Comparison of ENCODE assay signal across 14 cellular contexts in the genomic region with DNA sequence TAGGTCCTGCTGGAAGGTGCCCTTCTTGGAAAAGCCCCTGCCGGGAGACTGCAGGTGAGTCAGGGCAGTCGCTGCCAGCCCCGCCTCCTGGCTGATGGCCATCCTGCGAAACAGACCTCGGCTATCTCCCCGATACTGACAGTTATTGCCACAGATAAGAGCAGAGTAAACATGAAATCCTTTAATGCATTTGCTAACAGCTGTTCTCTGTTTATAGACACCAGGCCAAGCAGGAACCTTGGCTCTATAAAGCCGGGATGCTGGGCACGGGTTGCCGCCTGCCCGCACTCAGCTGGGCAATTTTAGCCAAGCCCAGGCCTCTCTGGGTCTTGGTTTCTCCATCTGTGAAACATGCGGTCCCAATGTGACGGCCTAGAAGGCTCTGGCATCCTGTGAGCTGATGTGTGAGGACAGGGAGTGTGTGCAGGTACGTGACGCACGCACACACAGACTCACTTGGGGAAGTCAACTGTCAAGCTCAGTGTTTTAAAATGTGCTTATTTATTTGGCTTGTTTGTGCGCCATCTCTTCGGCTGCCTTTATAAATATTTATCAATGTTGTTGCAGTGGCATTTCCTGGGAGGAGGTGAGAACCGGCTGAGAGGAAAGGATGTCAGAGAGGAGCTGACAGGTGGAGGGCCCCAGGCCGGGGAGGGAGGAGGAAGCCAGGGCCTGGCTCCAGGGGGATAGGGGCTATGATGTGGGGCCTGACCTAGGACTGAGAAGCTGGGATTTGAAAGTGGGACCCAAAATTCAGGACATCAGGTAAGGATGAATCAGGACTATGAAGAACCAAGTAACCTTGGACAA. TPM values are rescaled to one million over a fixed set of nuclear protein-coding genes. Genes with fewer than 3 reads are reported as not detected.
DNase-seq lines count a peak whose midpoint lies in the region; ATAC-seq, FAIRE-seq and TF ChIP-seq lines count a peak whose summit lies in the region.
"Had no signal": no experiment of that assay in that cellular context is flagged by ENCODE, and none has a peak within 500 bp of the region (broad histone marks: within the 10 kb centered on the region; RNA-seq: fewer than 3 reads in every experiment).

No MANE protein-coding gene starts in this region.

- DNase-seq in HPDE6-E6E7 (ENCODE audit: extremely low spot score) (peak; percentile 62), NCI-H2171 treated with DMSO at 0.1 percent for 48 hours (lab: John Stamatoyannopoulos, UW) (peak; percentile 79), cerebellum (ENCODE audit: low spot score) (peak; percentile 66), pancreas (peak; percentile 89 to 94 (median 92)), SW 1271 (lab: John Stamatoyannopoulos, UW) (no peak), GM12891 (ENCODE audit: insufficient read length, low spot score) (no peak)
- DNase-seq: heart right ventricle; NK-92 treated with Interleukin-12 subunit alpha and Interleukin-12 subunit beta, amount 100 ng/mL, for 24 hours had no signal

- WGBS in pancreas, 2 donors, result 12 to 13% methylated on average over 19 of the region's 19 CpGs

- no peak for TF ChIP-seq POLR2A in GM12891 (IDR thresholded peaks at IDR 0.05; ENCODE audit: low read depth, low read length)

- H3K27me3 ChIP-seq in pancreas, result peaks cover 0 to 16% (median 0%) of the 10 kb centered on the region in 4 donors
- H3K27me3 ChIP-seq: tibial nerve had no signal

- peak; percentile 90 to 95 (median 93) for ATAC-seq in pancreas
- ATAC-seq in HG03378 (IDR thresholded peaks at IDR 0.05; ENCODE audit: unreplicated experiment), result no peak
- no peak for ATAC-seq in GM21367 (IDR thresholded peaks at IDR 0.05; ENCODE audit: unreplicated experiment)
- ATAC-seq: GM23338, heart right ventricle had no signal

- no peak overlapping the region for H3K4me3 ChIP-seq in pancreas
- H3K4me3 ChIP-seq: GM23338, heart right ventricle, tibial nerve had no signal

- H3K9me3 ChIP-seq in pancreas, result no peaks in the 10 kb centered on the region

- no peak for FAIRE-seq in pancreas (lab: Jason Lieb, UNC)
- no peak for FAIRE-seq in GM12891 (lab: Jason Lieb, UNC)
- FAIRE-seq: colon had no signal

- no peak for TF ChIP-seq CTCF in pancreas (IDR thresholded peaks at IDR 0.05)

- H3K4me1 ChIP-seq in pancreas, result peaks cover 9 to 13% (median 10%) of the 10 kb centered on the region in 3 donors
- H3K4me1 ChIP-seq: tibial nerve had no signal

- no peak overlapping the region for H3K27ac ChIP-seq in pancreas
- H3K27ac ChIP-seq: heart right ventricle, tibial nerve had no signal

- intact Hi-C loops in pancreas (cut with DNase I), result no loop called here

- H3K36me3 ChIP-seq in pancreas, result no peaks in the 10 kb centered on the region
- H3K36me3 ChIP-seq: heart right ventricle, tibial nerve had no signal

TF ChIP-seq in GM12891, 5 proteins besides CTCF, POLR2A, EP300 and RAD21:
- TF ChIP-seq TAF1 (IDR thresholded peaks at IDR 0.05; ENCODE audit: low read depth, low read length) (no peak), PAX5 (IDR thresholded peaks at IDR 0.05; ENCODE audit: insufficient read depth, low read length, severe bottlenecking) (no peak), POU2F2 (IDR thresholded peaks at IDR 0.05; ENCODE audit: low read depth, low read length) (no peak), SPI1 (IDR thresholded peaks at IDR 0.05; ENCODE audit: low read depth, low read length) (no peak), POLR2AphosphoS5 (IDR thresholded peaks at IDR 0.05; ENCODE audit: low read depth, low read length) (no peak)

RNA-seq across cellular contexts. Expression of a gene that starts 50.8 kb away (rescaled TPM):
- total RNA-seq in cerebellum (not detected), pancreas (not detected)
- not detected for polyA plus RNA-seq in pancreas
- polyA plus RNA-seq in GM12891 (2012; ENCODE audit: low read depth, missing spikeins), result not detected
- total RNA-seq: GM23338, heart right ventricle, osteocyte, tibial nerve had no signal
- polyA plus RNA-seq: GM23338, heart right ventricle had no signal

Comparison
In these comparisons a context has a peak if more than half of its experiments do, and no peak if none do; other contexts are left out.
1. DNase-seq: peak in HPDE6-E6E7 (single experiment), NCI-H2171 treated with DMSO at 0.1 percent for 48 hours (single experiment), cerebellum (single experiment) and pancreas (6 of 6); none in SW 1271 (0 of 2) and GM12891 (single experiment).
2. ATAC-seq: peak in pancreas (4 of 4); none in HG03378 (single experiment) and GM21367 (single experiment).